In genomic region chr5:98917433-98917832, GRCh38 we compare ENCODE assay signal across 18 cellular contexts. TPM values are rescaled to one million over a fixed set of nuclear protein-coding genes. Genes with fewer than 3 reads are reported as not detected.
DNase-seq lines count a peak whose midpoint lies in the region; ATAC-seq and TF ChIP-seq lines count a peak whose summit lies in the region.
"Had no signal": no experiment of that assay in that cellular context is flagged by ENCODE, and none has a peak within 500 bp of the region (broad histone marks: within the 10 kb centered on the region; RNA-seq: fewer than 3 reads in every experiment).

No MANE protein-coding gene starts in this region.

- H3K4me1 Mint-ChIP-seq in naive thymus-derived CD4-positive, alpha-beta T cell = peaks cover 57 to 91% (median 82%) of the 10 kb centered on the region in 7 donors
- H3K4me1 Mint-ChIP-seq: nephron had no signal

- H3K9me3 Mint-ChIP-seq in naive thymus-derived CD4-positive, alpha-beta T cell = no peaks in the 10 kb centered on the region
- H3K9me3 Mint-ChIP-seq: nephron had no signal

- no peak overlapping the region for H3K4me3 ChIP-seq in naive thymus-derived CD4-positive, alpha-beta T cell (ENCODE audit: low read length)
- H3K4me3 ChIP-seq in left ventricle myocardium inferior = no peak overlapping the region
- H3K4me3 ChIP-seq: cardiac muscle cell, GM23248, psoas muscle, SK-N-MC, transverse colon had no signal

- TF ChIP-seq CTCF in left ventricle myocardium inferior (IDR thresholded peaks at IDR 0.05; ENCODE audit: borderline replicate concordance) = no peak

- peaks cover 0 to 37% of the 10 kb centered on the region in 2 donors for H3K4me1 ChIP-seq in naive thymus-derived CD4-positive, alpha-beta T cell (ENCODE audit: control insufficient read depth in 2 of 2, insufficient read depth in 2 of 2, low read length in 2 of 2)
- H3K4me1 ChIP-seq in left ventricle myocardium inferior = peaks cover 59% of the 10 kb centered on the region

- POLR2A ChIA-PET in naive thymus-derived CD4-positive, alpha-beta T cell (lab: Charles Lee) = interaction anchor here (1.0 to 2.6 kb wide), 3 partner anchors 9 to 20 kb away, joined by 3 to 17 read pairs (median 4); partner anchors contain the start of gene CHD1

- H3K36me3 Mint-ChIP-seq in naive thymus-derived CD4-positive, alpha-beta T cell = peaks cover 0 to 52% (median 42%) of the 10 kb centered on the region in 5 donors

- H3K36me3 ChIP-seq in naive thymus-derived CD4-positive, alpha-beta T cell (ENCODE audit: control insufficient read depth in 2 of 3, insufficient read depth in 3 of 3, low read length in 3 of 3) = peaks cover 0 to 12% (median 11%) of the 10 kb centered on the region in 3 experiments
- H3K36me3 ChIP-seq in left ventricle myocardium inferior = peaks cover 13% of the 10 kb centered on the region

- H3K4me3 Mint-ChIP-seq in naive thymus-derived CD4-positive, alpha-beta T cell = peak overlapping the region in 7 of 10 donors; percentile 12 to 63 (median 40)
- H3K4me3 Mint-ChIP-seq: nephron had no signal

- CTCF ChIA-PET in naive thymus-derived CD4-positive, alpha-beta T cell (lab: Charles Lee) = no interaction called here

- no peaks in the 10 kb centered on the region for H3K27me3 Mint-ChIP-seq in naive thymus-derived CD4-positive, alpha-beta T cell

- ATAC-seq in GM18511 (IDR thresholded peaks at IDR 0.05; ENCODE audit: unreplicated experiment) (peak; percentile 57), GM19468 (IDR thresholded peaks at IDR 0.05; ENCODE audit: extremely low read depth, unreplicated experiment) (peak; percentile 16), HG03432 (IDR thresholded peaks at IDR 0.05; ENCODE audit: unreplicated experiment) (peak; percentile 38), HG02973 (IDR thresholded peaks at IDR 0.05; ENCODE audit: unreplicated experiment) (no peak)
- ATAC-seq in naive thymus-derived CD4-positive, alpha-beta T cell = no peak
- ATAC-seq: psoas muscle had no signal

- no peak for DNase-seq in naive thymus-derived CD4-positive, alpha-beta T cell
- no peak for DNase-seq in left ventricle myocardium inferior
- DNase-seq in NCI-H1930 (lab: John Stamatoyannopoulos, UW) = no peak
- DNase-seq: activated T-cell treated with anti-CD3 and anti-CD28 coated beads for 4 hours, DMS153, GM23248, head of caudate nucleus, NCI-H1436 treated with DMSO at 0.1 percent for 48 hours, NCI-H82, psoas muscle, transverse colon had no signal

- no peaks in the 10 kb centered on the region for H3K9me3 ChIP-seq in naive thymus-derived CD4-positive, alpha-beta T cell (ENCODE audit: control insufficient read depth in 2 of 3, low read length in 3 of 3)
- no peaks in the 10 kb centered on the region for H3K9me3 ChIP-seq in left ventricle myocardium inferior (replicated peaks)
- H3K9me3 ChIP-seq: psoas muscle, transverse colon had no signal

- no peaks in the 10 kb centered on the region for H3K27me3 ChIP-seq in naive thymus-derived CD4-positive, alpha-beta T cell (ENCODE audit: control insufficient read depth in 2 of 2, insufficient read depth in 2 of 2, low read length in 2 of 2)
- no peaks in the 10 kb centered on the region for H3K27me3 ChIP-seq in left ventricle myocardium inferior (ENCODE audit: low read depth)
- H3K27me3 ChIP-seq: cardiac muscle cell, transverse colon had no signal

- no peak overlapping the region for H3K27ac ChIP-seq in naive thymus-derived CD4-positive, alpha-beta T cell (ENCODE audit: low read depth, low read length)
- no peak overlapping the region for H3K27ac ChIP-seq in left ventricle myocardium inferior (replicated peaks)
- H3K27ac ChIP-seq: cardiac muscle cell, GM23248, psoas muscle, SK-N-MC, transverse colon had no signal

- intact Hi-C loops in naive thymus-derived CD4-positive, alpha-beta T cell (cut with micrococcal nuclease) = loop anchor here in 1 of 2 donors (1.0 kb wide), 1 partner anchor 10 kb away; no protein-coding TSS in a partner anchor
- intact Hi-C loops in left ventricle myocardium inferior (cut with micrococcal nuclease) = no loop called here

- H3K27ac Mint-ChIP-seq in naive thymus-derived CD4-positive, alpha-beta T cell = peak overlapping the region in 4 of 9 donors; percentile 23 to 64 (median 46)
- H3K27ac Mint-ChIP-seq: nephron had no signal

RNA-seq across cellular contexts. Expression of gene CHD1, which starts 11.4 kb away (rescaled TPM):
- total RNA-seq in naive thymus-derived CD4-positive, alpha-beta T cell = 100 to 1,000 TPM in 2 of 5 experiments, 10 to 100 TPM in 3; 51.8 to 134 (median 92.4) TPM
- polyA plus RNA-seq in naive thymus-derived CD4-positive, alpha-beta T cell = 10 to 100 TPM in 1 of 2 donors, 1 to 10 TPM in 1; 9.1 to 13.1 TPM
- total RNA-seq in left ventricle myocardium inferior = 11.6 TPM

Comparison
In these comparisons a context has a peak if more than half of its experiments do, and no peak if none do; other contexts are left out.
1. ATAC-seq: peak in GM18511 (single experiment), GM19468 (single experiment) and HG03432 (single experiment); none in naive thymus-derived CD4-positive, alpha-beta T cell (single experiment) and HG02973 (single experiment).